In the genomic region with DNA sequence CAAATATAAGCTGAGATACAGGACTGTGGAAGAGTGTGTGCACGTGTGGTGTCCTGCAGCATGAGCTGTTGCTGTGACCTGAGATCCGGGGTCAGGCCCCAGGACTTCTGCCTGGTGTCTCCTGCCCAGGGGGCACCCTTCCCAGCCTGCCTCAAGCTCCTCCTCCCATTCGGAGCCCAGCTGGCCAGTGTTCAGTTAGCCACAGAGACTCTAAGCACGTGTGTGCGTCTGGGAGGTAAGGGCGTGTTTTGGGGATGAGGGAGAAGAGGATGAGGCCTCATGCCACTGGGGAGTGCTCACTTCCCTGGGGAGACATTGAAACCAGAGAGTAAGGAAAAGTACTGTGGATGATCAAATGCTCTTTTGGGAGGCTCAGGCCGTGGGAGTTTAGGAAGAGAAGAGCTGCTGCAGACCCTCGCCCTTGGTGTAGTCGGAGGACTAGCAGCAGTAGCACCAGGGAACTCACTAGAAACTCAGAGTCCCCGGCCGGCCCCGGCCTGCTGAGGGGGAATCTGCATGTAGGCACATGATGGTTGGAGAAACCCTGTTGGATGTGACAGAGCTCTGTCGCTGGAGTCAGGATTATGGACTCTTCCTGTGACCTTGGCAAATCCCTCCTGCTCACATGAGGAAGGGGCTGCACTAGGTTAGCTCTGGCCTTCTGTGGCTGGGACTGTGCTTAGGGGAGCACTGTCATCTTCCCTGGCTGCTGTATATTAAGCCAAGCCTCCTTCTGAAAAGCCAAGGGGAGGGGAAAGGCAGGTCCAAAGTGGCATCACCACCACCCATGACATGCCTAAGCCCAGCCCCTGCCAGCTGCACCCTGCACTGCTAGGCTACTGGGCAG, we compare ENCODE assay signal across 2 cellular contexts.
A peak's percentile ranks its signal among the peaks of the same experiment; 100 is the strongest.
TF ChIP-seq lines count a peak whose summit lies in the region.

No MANE protein-coding gene starts in this region.

TF ChIP-seq in K562, 482 proteins besides CTCF, POLR2A, EP300 and RAD21:
- TF ChIP-seq ZNF263 (CRISPR knock-in tag; IDR thresholded peaks at IDR 0.05; ENCODE audit: borderline replicate concordance) (peak; percentile 61), ZFP36 (IDR thresholded peaks at IDR 0.05; ENCODE audit: low read depth, low read length, partially characterized antibody) (no peak)

TF ChIP-seq in WTC11, 78 proteins besides CTCF, POLR2A, EP300 and RAD21:
- TF ChIP-seq FOXK1 (CRISPR knock-in tag; IDR thresholded peaks at IDR 0.05) = no peak
- TF ChIP-seq ZNF232 (CRISPR knock-in tag; IDR thresholded peaks at IDR 0.05) = no peak
- TF ChIP-seq TEAD1 (CRISPR knock-in tag; IDR thresholded peaks at IDR 0.05) = no peak
- TF ChIP-seq, protein P1, sequence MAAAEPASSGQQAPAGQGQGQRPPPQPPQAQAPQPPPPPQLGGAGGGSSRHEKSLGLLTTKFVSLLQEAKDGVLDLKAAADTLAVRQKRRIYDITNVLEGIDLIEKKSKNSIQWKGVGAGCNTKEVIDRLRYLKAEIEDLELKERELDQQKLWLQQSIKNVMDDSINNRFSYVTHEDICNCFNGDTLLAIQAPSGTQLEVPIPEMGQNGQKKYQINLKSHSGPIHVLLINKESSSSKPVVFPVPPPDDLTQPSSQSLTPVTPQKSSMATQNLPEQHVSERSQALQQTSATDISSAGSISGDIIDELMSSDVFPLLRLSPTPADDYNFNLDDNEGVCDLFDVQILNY (CRISPR knock-in tag; IDR thresholded peaks at IDR 0.05) = no peak
- TF ChIP-seq FOXP1 (CRISPR knock-in tag; IDR thresholded peaks at IDR 0.05; ENCODE audit: borderline replicate concordance) = no peak
- no peak for TF ChIP-seq USF1 (CRISPR knock-in tag; IDR thresholded peaks at IDR 0.05)
- TF ChIP-seq EMX1 (CRISPR knock-in tag; IDR thresholded peaks at IDR 0.05) = no peak
- no peak for TF ChIP-seq SP1 (CRISPR knock-in tag; conservative IDR thresholded peaks at IDR 0.05)
- no peak for TF ChIP-seq ZNF396 (CRISPR knock-in tag; IDR thresholded peaks at IDR 0.05; ENCODE audit: borderline replicate concordance)
- TF ChIP-seq, protein P2, sequence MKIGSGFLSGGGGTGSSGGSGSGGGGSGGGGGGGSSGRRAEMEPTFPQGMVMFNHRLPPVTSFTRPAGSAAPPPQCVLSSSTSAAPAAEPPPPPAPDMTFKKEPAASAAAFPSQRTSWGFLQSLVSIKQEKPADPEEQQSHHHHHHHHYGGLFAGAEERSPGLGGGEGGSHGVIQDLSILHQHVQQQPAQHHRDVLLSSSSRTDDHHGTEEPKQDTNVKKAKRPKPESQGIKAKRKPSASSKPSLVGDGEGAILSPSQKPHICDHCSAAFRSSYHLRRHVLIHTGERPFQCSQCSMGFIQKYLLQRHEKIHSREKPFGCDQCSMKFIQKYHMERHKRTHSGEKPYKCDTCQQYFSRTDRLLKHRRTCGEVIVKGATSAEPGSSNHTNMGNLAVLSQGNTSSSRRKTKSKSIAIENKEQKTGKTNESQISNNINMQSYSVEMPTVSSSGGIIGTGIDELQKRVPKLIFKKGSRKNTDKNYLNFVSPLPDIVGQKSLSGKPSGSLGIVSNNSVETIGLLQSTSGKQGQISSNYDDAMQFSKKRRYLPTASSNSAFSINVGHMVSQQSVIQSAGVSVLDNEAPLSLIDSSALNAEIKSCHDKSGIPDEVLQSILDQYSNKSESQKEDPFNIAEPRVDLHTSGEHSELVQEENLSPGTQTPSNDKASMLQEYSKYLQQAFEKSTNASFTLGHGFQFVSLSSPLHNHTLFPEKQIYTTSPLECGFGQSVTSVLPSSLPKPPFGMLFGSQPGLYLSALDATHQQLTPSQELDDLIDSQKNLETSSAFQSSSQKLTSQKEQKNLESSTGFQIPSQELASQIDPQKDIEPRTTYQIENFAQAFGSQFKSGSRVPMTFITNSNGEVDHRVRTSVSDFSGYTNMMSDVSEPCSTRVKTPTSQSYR (CRISPR knock-in tag; IDR thresholded peaks at IDR 0.05) = no peak
- no peak for TF ChIP-seq HMGA2 (CRISPR knock-in tag; IDR thresholded peaks at IDR 0.05)
